Comparison of ENCODE assay signal across 25 cellular contexts in genomic region chr16:1485847-1486496, GRCh38. TPM values are rescaled to one million over a fixed set of nuclear protein-coding genes. Genes with fewer than 3 reads are reported as not detected.
"Had no signal": no experiment of that assay in that cellular context is flagged by ENCODE, and none has a peak within 500 bp of the region (broad histone marks: within the 10 kb centered on the region; RNA-seq: fewer than 3 reads in every experiment).

No MANE protein-coding gene starts in this region.

- H3K27ac ChIP-seq: heart right ventricle, psoas muscle, right lobe of liver, testis, tibial nerve had no signal

- H3K9me3 ChIP-seq: heart right ventricle, psoas muscle, right lobe of liver, testis, tibial nerve had no signal

- H3K4me3 ChIP-seq: heart right ventricle, psoas muscle, right lobe of liver, testis, tibial nerve had no signal

- H3K36me3 ChIP-seq: heart right ventricle, right lobe of liver, tibial nerve had no signal

- H3K27me3 ChIP-seq: heart right ventricle, right lobe of liver, testis, tibial nerve had no signal

- DNase-seq: cortex of kidney; effector memory CD4-positive, alpha-beta T cell; hypothalamus; mesenchymal stem cell; midbrain; psoas muscle; retina; right lobe of liver; stimulated activated CD4-positive, alpha-beta T cell treated with anti-CD3 and anti-CD28 coated beads, Interleukin-2, amount 100 ng/mL, for 24 hours; stimulated activated CD4-positive, alpha-beta T cell treated with anti-CD3 and anti-CD28 coated beads, Interleukin-4, amount 100 ng/mL, for 4 hours; stimulated activated naive B cell treated with anti-CD40 and anti-IgM and Interleukin-4, amounts not matched to agents 10 μg/mL and 1 μg/mL and 100 μg/mL, for 72 hours; stimulated activated naive CD8-positive, alpha-beta T cell treated with anti-CD3 and anti-CD28 coated beads, Interleukin-15, amount 100 ng/mL, for 72 hours; testis had no signal

- FAIRE-seq: endometrium, frontal cortex, islet of Langerhans had no signal

- H3K4me1 ChIP-seq: psoas muscle, right lobe of liver, testis, tibial nerve had no signal

- ATAC-seq: esophagus mucosa; heart right ventricle; left lobe of liver; psoas muscle; stimulated activated naive B cell treated with anti-CD40 and anti-IgM and Interleukin-4, amounts not matched to agents 10 μg/mL and 1 μg/mL and 100 μg/mL, for 72 hours; stimulated activated naive CD8-positive, alpha-beta T cell treated with anti-CD3 and anti-CD28 coated beads, Interleukin-15, amount 100 ng/mL, for 72 hours had no signal

RNA-seq across cellular contexts. Expression of gene PTX4, which starts 2.8 kb away (rescaled TPM):
- total RNA-seq: esophagus mucosa, fibroblast of lung, frontal cortex, heart right ventricle, left lobe of liver, lower leg skin, omental fat pad, right lobe of liver, subcutaneous adipose tissue, tibial nerve, urinary bladder had no signal
- polyA plus RNA-seq: fibroblast of lung, heart right ventricle had no signal
